16 cellular contexts compared by ENCODE assay signal in the genomic region with DNA sequence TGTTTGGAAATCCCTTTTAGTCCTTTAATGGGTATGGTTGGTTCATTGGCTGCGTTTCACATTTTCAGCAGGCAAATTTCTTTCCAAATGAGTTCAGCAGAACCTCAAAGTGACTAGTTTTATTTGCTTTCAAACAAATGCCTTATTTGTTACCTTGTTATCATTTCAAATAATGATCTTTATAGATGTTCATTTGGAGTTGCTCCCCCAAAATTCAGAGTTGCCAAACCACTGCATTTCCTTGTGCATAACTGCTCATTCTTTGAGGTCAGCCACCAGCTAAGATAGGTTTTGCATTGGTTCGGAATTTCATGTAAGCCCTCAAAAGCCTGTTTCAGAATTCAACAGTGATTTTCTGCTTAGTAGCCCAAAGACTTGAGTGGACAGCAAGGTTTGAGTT.
A peak's percentile ranks its signal among the peaks of the same experiment; 100 is the strongest.
DNase-seq lines count a peak whose midpoint lies in the region; ATAC-seq, FAIRE-seq and TF ChIP-seq lines count a peak whose summit lies in the region.
"Had no signal": no experiment of that assay in that cellular context is flagged by ENCODE, and none has a peak within 500 bp of the region (broad histone marks: within the 10 kb centered on the region; RNA-seq: fewer than 3 reads in every experiment).

No MANE protein-coding gene starts in this region.

- WGBS in IMR-90 (ENCODE audit: extremely low coverage in 2 of 2, insufficient read length in 1 of 2), 2 experiments: 100% methylated on average over 1 of the region's 2 CpGs; no CpG with 5 or more reads in 1 of the 2 experiments
- 85% methylated on average over 2 of the region's 2 CpGs for WGBS in esophagus muscularis mucosa

- POLR2A ChIA-PET in IMR-90 (lab: Charles Lee; ENCODE audit: unreplicated experiment): no interaction called here

- no peak for TF ChIP-seq POLR2A in IMR-90 (IDR thresholded peaks at IDR 0.05; ENCODE audit: low read depth, low read length)
- TF ChIP-seq POLR2A in esophagus muscularis mucosa (IDR thresholded peaks at IDR 0.05; ENCODE audit: low read depth): no peak

- peaks cover 5% of the 10 kb centered on the region for H3K4me1 Mint-ChIP-seq in astrocyte (ENCODE audit: low read depth, unreplicated experiment)

- no peak overlapping the region for H3K4ac ChIP-seq in IMR-90 (ENCODE audit: low read depth, low read length)

- 0 out of 2 replicates have a peak overlapping the region, but pooled peaks have one; percentile 5 for H2AK5ac ChIP-seq in IMR-90 (ENCODE audit: low read depth, low read length)

- H3K79me1 ChIP-seq in IMR-90 (ENCODE audit: low read depth in 1 of 2, low read length in 2 of 2): no peaks in the 10 kb centered on the region

- no peaks in the 10 kb centered on the region for H3K79me2 ChIP-seq in astrocyte (ENCODE audit: insufficient read depth, low read length)

- H3K9me3 ChIP-seq in IMR-90 (ENCODE audit: control insufficient read depth, insufficient read depth, low read length): no peaks in the 10 kb centered on the region
- no peaks in the 10 kb centered on the region for H3K9me3 ChIP-seq in astrocyte (ENCODE audit: insufficient read depth, low read depth, low read length)
- no peaks in the 10 kb centered on the region for H3K9me3 ChIP-seq in esophagus muscularis mucosa

- no peak overlapping the region; the same call in 1 of the 2 replicates for H4K91ac ChIP-seq in IMR-90 (ENCODE audit: insufficient read depth, low read depth, low read length)

- no peak for FAIRE-seq in astrocyte (lab: Jason Lieb, UNC)
- FAIRE-seq: HepG2, HTR-8/SVneo had no signal

- dilution Hi-C loops in IMR-90 (cut with HindIII; ENCODE audit: low sequenced_read_pairs, unreplicated experiment): no loop called here

- CTCF ChIA-PET in IMR-90 (lab: Yijun Ruan, JAX): no interaction called here

- H2BK20ac ChIP-seq in IMR-90 (ENCODE audit: low read depth, low read length): no peak overlapping the region; the same call in 1 of the 2 replicates

- no TSS peak for BruUV-seq in IMR-90 (replicated peaks; lab: Mats Ljungman, UMichigan)

- peak overlapping the region in 1 of 2 experiments; percentile 3; a peak in 2 of 4 replicates for H4K8ac ChIP-seq in IMR-90 (ENCODE audit: low read depth in 2 of 2, low read length in 2 of 2)

- no peak for ATAC-seq in IMR-90 (ENCODE audit: low read depth)
- ATAC-seq: HepG2 had no signal

- H2AFZ ChIP-seq in IMR-90 (replicated peaks; ENCODE audit: low read length, poor library complexity): no peak overlapping the region
- no peak overlapping the region for H2AFZ ChIP-seq in astrocyte (ENCODE audit: low read depth, low read length)

- no peak for TF ChIP-seq EP300 in esophagus muscularis mucosa (IDR thresholded peaks at IDR 0.05)

- H2BK120ac ChIP-seq in IMR-90 (ENCODE audit: low read depth, low read length): peak overlapping the region; percentile 46; the same call in 1 of the 2 replicates

- peaks cover 4% of the 10 kb centered on the region for H3K4me1 ChIP-seq in IMR-90 (ENCODE audit: control insufficient read depth, insufficient read depth, low read length)
- H3K4me1 ChIP-seq in astrocyte (ENCODE audit: insufficient read depth, low read length): peaks cover 14% of the 10 kb centered on the region
- H3K4me1 ChIP-seq in esophagus muscularis mucosa: no peaks in the 10 kb centered on the region
- H3K4me1 ChIP-seq: BLaER1 treated with 17β-estradiol and CSF1 and Interleukin-3, amounts not matched to agents 10 nM and 100 nM had no signal

- H4K5ac ChIP-seq in IMR-90 (ENCODE audit: low read depth, low read length): no peak overlapping the region

- no peak overlapping the region for H3K27ac Mint-ChIP-seq in astrocyte (ENCODE audit: unreplicated experiment)
- H3K27ac Mint-ChIP-seq: CD4-positive, alpha-beta T cell had no signal

- no peaks in the 10 kb centered on the region for H4K20me1 ChIP-seq in IMR-90 (ENCODE audit: insufficient read depth, low read length)
- H4K20me1 ChIP-seq in astrocyte (ENCODE audit: insufficient read depth, low read length): no peaks in the 10 kb centered on the region
- H4K20me1 ChIP-seq: BLaER1 treated with 17β-estradiol and CSF1 and Interleukin-3, amounts not matched to agents 10 nM and 100 nM had no signal

- H3K9ac ChIP-seq in IMR-90 (ENCODE audit: low read depth, low read length) (no peak overlapping the region), astrocyte (ENCODE audit: low read length) (no peak overlapping the region)
- H3K9ac ChIP-seq: BLaER1 treated with 17β-estradiol and CSF1 and Interleukin-3, amounts not matched to agents 10 nM and 100 nM had no signal

- peaks cover 2% of the 10 kb centered on the region for H3K27me3 Mint-ChIP-seq in astrocyte (ENCODE audit: low read depth, unreplicated experiment)
- H3K27me3 Mint-ChIP-seq: CD4-positive, alpha-beta T cell had no signal

- no peaks in the 10 kb centered on the region for H3K27me3 ChIP-seq in IMR-90 (ENCODE audit: control insufficient read depth, insufficient read depth, low read length)
- H3K27me3 ChIP-seq in astrocyte (ENCODE audit: insufficient read depth, low read length): no peaks in the 10 kb centered on the region
- no peaks in the 10 kb centered on the region for H3K27me3 ChIP-seq in esophagus muscularis mucosa
- H3K27me3 ChIP-seq: BLaER1 treated with 17β-estradiol and CSF1 and Interleukin-3, amounts not matched to agents 10 nM and 100 nM had no signal

- H3K9me1 ChIP-seq in IMR-90 (ENCODE audit: insufficient read depth, low read length): no peaks in the 10 kb centered on the region; the same call in 1 of the 2 replicates

- peak overlapping the region; percentile 3; the same call in 1 of the 3 replicates for H2BK15ac ChIP-seq in IMR-90 (ENCODE audit: low read depth, low read length)

- no peak overlapping the region for H3K23ac ChIP-seq in IMR-90 (ENCODE audit: low read depth, low read length)

- TF ChIP-seq RAD21 in IMR-90 (IDR thresholded peaks at IDR 0.05; ENCODE audit: low read length): no peak

- intact Hi-C loops in IMR-90 (cut with micrococcal nuclease): no loop called here
- intact Hi-C loops in esophagus muscularis mucosa (cut with DNase I): no loop called here

- no peak overlapping the region; the same call in 1 of the 2 replicates for H3K14ac ChIP-seq in IMR-90 (replicated peaks; ENCODE audit: low read depth, low read length)

- in situ Hi-C loops in IMR-90 (cut with MboI; ENCODE audit: low sequenced_read_pairs): no loop called here

- no peaks in the 10 kb centered on the region for H3K36me3 ChIP-seq in IMR-90 (ENCODE audit: control insufficient read depth, insufficient read depth, low read length)
- no peaks in the 10 kb centered on the region for H3K36me3 ChIP-seq in astrocyte (ENCODE audit: insufficient read depth, low read length)
- no peaks in the 10 kb centered on the region for H3K36me3 ChIP-seq in esophagus muscularis mucosa
- H3K36me3 ChIP-seq: BLaER1 treated with 17β-estradiol and CSF1 and Interleukin-3, amounts not matched to agents 10 nM and 100 nM had no signal

- peaks cover 7% of the 10 kb centered on the region for H3K9me3 Mint-ChIP-seq in astrocyte (ENCODE audit: unreplicated experiment)
- H3K9me3 Mint-ChIP-seq: H9 had no signal

- no peak overlapping the region for H3K56ac ChIP-seq in IMR-90 (ENCODE audit: extremely low read depth, insufficient read depth, low read length)

- no peak overlapping the region for H3K4me2 ChIP-seq in IMR-90 (ENCODE audit: low read depth, low read length)
- no peak overlapping the region for H3K4me2 ChIP-seq in astrocyte (ENCODE audit: low read length)
- H3K4me2 ChIP-seq: BLaER1 treated with 17β-estradiol and CSF1 and Interleukin-3, amounts not matched to agents 10 nM and 100 nM had no signal

- peak overlapping the region; percentile 39; the same call in 1 of the 2 replicates for H3K18ac ChIP-seq in IMR-90 (ENCODE audit: low read depth, low read length)

- H3K27ac ChIP-seq in IMR-90 (ENCODE audit: insufficient read depth, low read length) (no peak overlapping the region), astrocyte (ENCODE audit: low read depth, low read length) (no peak overlapping the region), esophagus muscularis mucosa (replicated peaks in 1 of 4) (no peak overlapping the region)
- H3K27ac ChIP-seq: BLaER1 treated with 17β-estradiol and CSF1 and Interleukin-3, amounts not matched to agents 10 nM and 100 nM had no signal

- DNase-seq in IMR-90 (no peak), astrocyte (ENCODE audit: low read depth) (peak; percentile 61), esophagus muscularis mucosa (ENCODE audit: extremely low spot score) (peak; percentile 14), globus pallidus (ENCODE audit: low spot score) (no peak), NCI-H510A treated with DMSO at 0.1 percent for 48 hours (lab: John Stamatoyannopoulos, UW) (no peak), GM19240 (ENCODE audit: insufficient read length, low spot score) (no peak), activated gamma-delta T cell (lab: John Stamatoyannopoulos, UW) (no peak)
- DNase-seq: AML-193; Calu3; CD4-positive, alpha-beta T cell; DMS 273 treated with DMSO at 0.1 percent for 48 hours; GOT3; H9 had no signal

- TF ChIP-seq CTCF in IMR-90 (conservative IDR thresholded peaks at IDR 0.05; ENCODE audit: low read depth, low read length) (no peak), astrocyte (IDR thresholded peaks at IDR 0.05; ENCODE audit: insufficient read depth, low read depth, low read length) (no peak), esophagus muscularis mucosa (IDR thresholded peaks at IDR 0.05) (no peak)

- no peaks in the 10 kb centered on the region for H3K36me3 Mint-ChIP-seq in astrocyte (ENCODE audit: low read depth, unreplicated experiment)

- H3K4me3 Mint-ChIP-seq in astrocyte (ENCODE audit: unreplicated experiment): no peak overlapping the region
- H3K4me3 Mint-ChIP-seq: CD4-positive, alpha-beta T cell; H9 had no signal

- H2BK5ac ChIP-seq in IMR-90 (ENCODE audit: low read depth, low read length, poor library complexity, severe bottlenecking): no peak overlapping the region

- H3K4me3 ChIP-seq in IMR-90 (ENCODE audit: insufficient read depth, low read depth, low read length) (no peak overlapping the region), astrocyte (ENCODE audit: insufficient read depth, low read depth, low read length) (no peak overlapping the region), esophagus muscularis mucosa (no peak overlapping the region)
- H3K4me3 ChIP-seq: BLaER1 treated with 17β-estradiol and CSF1 and Interleukin-3, amounts not matched to agents 10 nM and 100 nM had no signal

- no peak overlapping the region for H2AK9ac ChIP-seq in IMR-90 (replicated peaks; ENCODE audit: low read depth, low read length, poor library complexity)

TF ChIP-seq in IMR-90, 13 proteins besides CTCF, POLR2A, EP300 and RAD21 (continues in another document):
- TF ChIP-seq MAZ (IDR thresholded peaks at IDR 0.05; ENCODE audit: borderline replicate concordance, low read depth, low read length): no peak
- TF ChIP-seq FOS (IDR thresholded peaks at IDR 0.05; ENCODE audit: low read depth, low read length): no peak
- no peak for TF ChIP-seq CEBPB (IDR thresholded peaks at IDR 0.05; ENCODE audit: low read depth, low read length)
- TF ChIP-seq, protein P1, sequence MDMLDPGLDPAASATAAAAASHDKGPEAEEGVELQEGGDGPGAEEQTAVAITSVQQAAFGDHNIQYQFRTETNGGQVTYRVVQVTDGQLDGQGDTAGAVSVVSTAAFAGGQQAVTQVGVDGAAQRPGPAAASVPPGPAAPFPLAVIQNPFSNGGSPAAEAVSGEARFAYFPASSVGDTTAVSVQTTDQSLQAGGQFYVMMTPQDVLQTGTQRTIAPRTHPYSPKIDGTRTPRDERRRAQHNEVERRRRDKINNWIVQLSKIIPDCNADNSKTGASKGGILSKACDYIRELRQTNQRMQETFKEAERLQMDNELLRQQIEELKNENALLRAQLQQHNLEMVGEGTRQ (IDR thresholded peaks at IDR 0.05; ENCODE audit: low read depth, low read length): no peak

Comparison
In these comparisons a context has a peak if more than half of its experiments do, and no peak if none do; other contexts are left out.
1. DNase-seq: peak in astrocyte (single experiment) and esophagus muscularis mucosa (single experiment); none in IMR-90 (single experiment), globus pallidus (single experiment), NCI-H510A treated with DMSO at 0.1 percent for 48 hours (single experiment), GM19240 (single experiment) and activated gamma-delta T cell (single experiment).